Comparison of ENCODE assay signal across 1 cellular context in genomic region chr16:15913046-15913698, GRCh38.
TF ChIP-seq lines count a peak whose summit lies in the region.

No MANE protein-coding gene starts in this region.

TF ChIP-seq in GM23338, 12 proteins besides CTCF, POLR2A, EP300 and RAD21 (continued from another document):
- TF ChIP-seq ZNF462 (CRISPR knock-in tag; IDR thresholded peaks at IDR 0.05) (no peak), ETS1 (IDR thresholded peaks at IDR 0.05) (no peak), ZNF114 (CRISPR knock-in tag; IDR thresholded peaks at IDR 0.05) (no peak)
